Comparison of ENCODE assay signal across 14 cellular contexts in the genomic region with DNA sequence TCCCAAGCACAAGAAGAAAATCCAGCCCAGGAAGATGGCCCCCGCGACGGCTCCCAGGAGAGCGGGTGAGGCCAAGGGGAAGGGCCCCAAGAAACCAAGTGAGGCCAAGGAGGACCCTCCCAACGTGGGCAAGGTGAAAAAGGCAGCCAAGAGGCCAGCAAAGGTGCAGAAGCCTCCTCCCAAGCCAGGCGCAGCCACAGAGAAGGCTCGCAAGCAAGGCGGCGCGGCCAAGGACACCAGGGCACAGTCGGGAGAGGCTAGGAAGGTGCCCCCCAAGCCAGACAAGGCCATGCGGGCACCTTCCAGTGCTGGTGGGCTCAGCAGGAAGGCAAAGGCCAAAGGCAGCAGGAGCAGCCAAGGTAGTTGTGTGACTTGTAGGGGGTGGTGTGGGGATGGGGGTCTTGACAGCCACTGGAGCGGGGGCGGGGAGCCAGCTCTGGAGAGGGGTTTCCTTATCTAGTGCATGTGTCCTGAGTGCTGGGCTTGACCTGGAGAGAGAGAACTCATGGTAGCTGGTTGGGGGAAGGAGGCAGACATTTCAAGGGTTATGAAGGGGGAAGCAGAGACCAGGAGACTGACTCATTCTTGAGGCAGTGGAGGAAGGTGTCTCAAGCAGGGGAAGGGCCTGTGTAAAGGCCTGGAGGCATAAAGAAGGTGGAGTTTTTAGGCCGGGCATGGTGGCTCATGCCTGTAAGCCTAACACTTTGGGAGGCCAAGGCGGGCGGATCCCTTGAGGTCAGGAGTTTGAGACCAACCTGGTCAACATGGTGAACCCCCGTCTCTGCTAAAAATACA. TPM values are rescaled to one million over a fixed set of nuclear protein-coding genes. Genes with fewer than 3 reads are reported as not detected.
DNase-seq lines count a peak whose midpoint lies in the region; ATAC-seq and TF ChIP-seq lines count a peak whose summit lies in the region.
"Had no signal": no experiment of that assay in that cellular context is flagged by ENCODE, and none has a peak within 500 bp of the region (broad histone marks: within the 10 kb centered on the region; RNA-seq: fewer than 3 reads in every experiment).

No MANE protein-coding gene starts in this region.

- ATAC-seq in right cardiac atrium (no peak), upper lobe of right lung (peak; percentile 8)
- ATAC-seq: left cardiac atrium had no signal

- no peaks in the 10 kb centered on the region for H3K9me3 ChIP-seq in right cardiac atrium (ENCODE audit: control insufficient read depth, low read length)
- H3K9me3 ChIP-seq in left ventricle myocardium inferior (replicated peaks): no peaks in the 10 kb centered on the region
- H3K9me3 ChIP-seq in upper lobe of right lung: no peaks in the 10 kb centered on the region
- H3K9me3 ChIP-seq: uterus had no signal

- intact Hi-C loops in right cardiac atrium (cut with DNase I): no loop called here
- intact Hi-C loops in left ventricle myocardium inferior (cut with micrococcal nuclease): no loop called here
- intact Hi-C loops in upper lobe of right lung (cut with DNase I): no loop called here

- H3K4me1 ChIP-seq in right cardiac atrium (ENCODE audit: control insufficient read depth, insufficient read depth, low read length) (no peaks in the 10 kb centered on the region), left ventricle myocardium inferior (peaks cover 23% of the 10 kb centered on the region), upper lobe of right lung (peaks cover 10% of the 10 kb centered on the region)
- H3K4me1 ChIP-seq: uterus had no signal

- TF ChIP-seq CTCF in left ventricle myocardium inferior (IDR thresholded peaks at IDR 0.05; ENCODE audit: borderline replicate concordance) (no peak), upper lobe of right lung (IDR thresholded peaks at IDR 0.05) (no peak)

- H3K4me3 ChIP-seq in right cardiac atrium (ENCODE audit: low read length) (no peak overlapping the region), left ventricle myocardium inferior (no peak overlapping the region), upper lobe of right lung (no peak overlapping the region)
- H3K4me3 ChIP-seq: uterus had no signal

- H3K27ac ChIP-seq in right cardiac atrium (ENCODE audit: low read length) (no peak overlapping the region), left ventricle myocardium inferior (replicated peaks) (no peak overlapping the region), epithelial cell of prostate (no peak overlapping the region), upper lobe of right lung (no peak overlapping the region)
- H3K27ac ChIP-seq: uterus had no signal

- H3K27me3 ChIP-seq in right cardiac atrium (ENCODE audit: control insufficient read depth, insufficient read depth) (no peaks in the 10 kb centered on the region), left ventricle myocardium inferior (ENCODE audit: low read depth) (no peaks in the 10 kb centered on the region), upper lobe of right lung (no peaks in the 10 kb centered on the region)
- H3K27me3 ChIP-seq: uterus had no signal

- DNase-seq in right cardiac atrium (peak in 2 of 3 donors; percentile 35 to 49), left ventricle myocardium inferior (no peak), RPMI7951 (ENCODE audit: low read depth) (peak; percentile 66), epithelial cell of prostate (ENCODE audit: low read depth, low spot score) (peak; percentile 50), upper lobe of right lung (no peak), D341Med (ENCODE audit: low spot score) (no peak), NCI-H2196 treated with DMSO at 0.1 percent for 48 hours (lab: John Stamatoyannopoulos, UW; ENCODE audit: unreplicated experiment) (no peak)
- DNase-seq in effector CD4-positive, alpha-beta T cell: no peak
- DNase-seq: activated CD4-positive, alpha-beta T cell treated with anti-CD3 and anti-CD28 coated beads for 48 hours; left cardiac atrium; NCI-H1436 treated with DMSO at 0.1 percent for 48 hours; uterus had no signal

- WGBS in right cardiac atrium: 93% methylated on average over 18 of the region's 18 CpGs

- no peaks in the 10 kb centered on the region for H3K36me3 ChIP-seq in left ventricle myocardium inferior
- no peaks in the 10 kb centered on the region for H3K36me3 ChIP-seq in upper lobe of right lung
- H3K36me3 ChIP-seq: uterus had no signal

RNA-seq across cellular contexts. Expression of gene H1-8, which starts 6.2 kb away (rescaled TPM):
- total RNA-seq in right cardiac atrium (not detected), left ventricle myocardium inferior (not detected), upper lobe of right lung (not detected)
- not detected for polyA plus RNA-seq in right cardiac atrium
- not detected in 2 replicates for total RNA-seq in RPMI7951 (2014; rRNA removed; shearing (Covaris generic))
- total RNA-seq: cerebellum, fibroblast of villous mesenchyme, left cardiac atrium, uterus had no signal

RNA-seq across cellular contexts. Expression of gene RHO, which starts 20.8 kb away (rescaled TPM):
- not detected for total RNA-seq in right cardiac atrium
- not detected for polyA plus RNA-seq in right cardiac atrium
- total RNA-seq in left ventricle myocardium inferior: not detected
- not detected in 2 replicates for total RNA-seq in RPMI7951 (2014; rRNA removed; shearing (Covaris generic))
- not detected for total RNA-seq in upper lobe of right lung
- total RNA-seq: cerebellum, fibroblast of villous mesenchyme, left cardiac atrium had no signal

RNA-seq across cellular contexts. Expression of gene PLXND1, which starts 57.3 kb away (rescaled TPM):
- total RNA-seq in right cardiac atrium (100 to 1,000 TPM in 1 of 4 donors, 10 to 100 TPM in 3; 75.4 to 102 (median 84.1) TPM), left ventricle myocardium inferior (45.5 TPM), upper lobe of right lung (284 TPM)
- 89.4 TPM for polyA plus RNA-seq in right cardiac atrium
- 68.0 and 68.9 TPM in 2 replicates for total RNA-seq in RPMI7951 (2014; rRNA removed; shearing (Covaris generic))

Comparison
In these comparisons a context has a peak if more than half of its experiments do, and no peak if none do; other contexts are left out.
1. DNase-seq: peak in right cardiac atrium (2 of 3), RPMI7951 (single experiment) and epithelial cell of prostate (single experiment); none in left ventricle myocardium inferior (single experiment), upper lobe of right lung (single experiment), effector CD4-positive, alpha-beta T cell (single experiment), D341Med (single experiment) and NCI-H2196 treated with DMSO at 0.1 percent for 48 hours (single experiment).